In the genomic region with DNA sequence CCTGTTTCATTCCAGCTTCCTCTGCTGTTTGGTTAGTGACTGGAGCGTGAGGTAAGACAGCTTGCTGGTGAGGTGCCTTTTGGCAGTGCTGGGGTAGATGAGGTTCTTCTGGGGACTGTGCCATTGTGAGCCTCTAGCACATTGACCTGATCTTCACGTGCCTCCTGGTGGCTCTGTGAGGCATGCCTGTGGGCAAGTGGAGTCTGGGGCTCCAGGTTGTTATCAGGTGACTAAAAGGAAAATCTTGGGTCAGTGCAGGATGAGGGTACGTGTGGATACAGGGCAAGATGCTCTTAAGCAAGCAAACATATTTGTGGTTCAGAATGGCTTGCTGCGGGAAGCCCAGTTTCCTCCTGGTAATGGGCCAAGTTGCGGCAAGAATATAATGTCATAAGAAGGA, we compare ENCODE assay signal across 1 cellular context.
TF ChIP-seq lines count a peak whose summit lies in the region.

No MANE protein-coding gene starts in this region.

TF ChIP-seq in IMR-90, 13 proteins besides CTCF, POLR2A, EP300 and RAD21 (continued from another document):
- TF ChIP-seq MAZ (IDR thresholded peaks at IDR 0.05; ENCODE audit: borderline replicate concordance, low read depth, low read length): no peak
- peak; percentile 85 for TF ChIP-seq CEBPB (IDR thresholded peaks at IDR 0.05; ENCODE audit: low read depth, low read length)
- no peak for TF ChIP-seq MAFK (IDR thresholded peaks at IDR 0.05; ENCODE audit: low read depth, low read length)
